ENCODE assay signal across 14 cellular contexts in genomic region chr2:29066271-29066860, GRCh38. TPM values are rescaled to one million over a fixed set of nuclear protein-coding genes. Genes with fewer than 3 reads are reported as not detected.
DNase-seq lines count a peak whose midpoint lies in the region; ATAC-seq and TF ChIP-seq lines count a peak whose summit lies in the region.
"Had no signal": no experiment of that assay in that cellular context is flagged by ENCODE, and none has a peak within 500 bp of the region (broad histone marks: within the 10 kb centered on the region; RNA-seq: fewer than 3 reads in every experiment).

No MANE protein-coding gene starts in this region.

- H3K27ac ChIP-seq in body of pancreas: peak overlapping the region in 1 of 4 donors; percentile 35
- H3K27ac ChIP-seq: BLaER1 treated with 17β-estradiol and CSF1 and Interleukin-3, amounts not matched to agents 10 nM and 100 nM had no signal

- 67 to 79% methylated on average over 6 to 8 of the region's 8 CpGs for WGBS in body of pancreas, 2 donors

- H3K36me3 ChIP-seq in body of pancreas (replicated peaks in 1 of 2; ENCODE audit: insufficient read depth in 1 of 2, low read depth in 2 of 2): no peaks in the 10 kb centered on the region
- H3K36me3 ChIP-seq: adrenal gland; BLaER1 treated with 17β-estradiol and CSF1 and Interleukin-3, amounts not matched to agents 10 nM and 100 nM had no signal

- TF ChIP-seq CTCF in body of pancreas (IDR thresholded peaks at IDR 0.05) (no peak), fibroblast of villous mesenchyme (IDR thresholded peaks at IDR 0.05; ENCODE audit: insufficient read depth, low read depth, low read length) (no peak)

- intact Hi-C loops in body of pancreas (cut with DNase I): no loop called here
- intact Hi-C loops in sciatic nerve (cut with DNase I): loop anchor here (10.0 kb wide), 1 partner anchor 48 kb away; the partner anchor contains the start of gene CLIP4

- peak; percentile 15 for DNase-seq in EL
- DNase-seq in body of pancreas: peak in 3 of 4 donors; percentile 33 to 50 (median 41)
- DNase-seq in fibroblast of villous mesenchyme (ENCODE audit: low read depth): peak; percentile 77
- no peak for DNase-seq in sciatic nerve (ENCODE audit: low spot score)
- DNase-seq in DMS79 treated with DMSO at 0.1 percent for 48 hours (lab: John Stamatoyannopoulos, UW): no peak
- DNase-seq in activated naive CD4-positive, alpha-beta T cell (lab: John Stamatoyannopoulos, UW): no peak
- DNase-seq in stimulated activated CD4-positive, alpha-beta T cell treated with anti-CD3 and anti-CD28 coated beads, Interleukin-15, amount 100 ng/mL, for 24 hours: no peak
- no peak for DNase-seq in NCI-H2081 (lab: John Stamatoyannopoulos, UW)
- DNase-seq: GDM1, NCI-H2171, small intestine had no signal

- peaks cover 26% of the 10 kb centered on the region for H3K4me1 ChIP-seq in body of pancreas
- H3K4me1 ChIP-seq: adrenal gland had no signal

- H3K4me3 ChIP-seq in body of pancreas: no peak overlapping the region
- no peak overlapping the region for H3K4me3 ChIP-seq in fibroblast of villous mesenchyme (ENCODE audit: low read depth, low read length)
- H3K4me3 ChIP-seq: adrenal gland; BLaER1 treated with 17β-estradiol and CSF1 and Interleukin-3, amounts not matched to agents 10 nM and 100 nM had no signal

- TF ChIP-seq POLR2A in body of pancreas (IDR thresholded peaks at IDR 0.05): no peak

- no peaks in the 10 kb centered on the region for H3K9me3 ChIP-seq in body of pancreas
- H3K9me3 ChIP-seq: adrenal gland; BLaER1 treated with 17β-estradiol and CSF1 and Interleukin-3, amounts not matched to agents 10 nM and 100 nM had no signal

- ATAC-seq in body of pancreas: no peak
- peak; percentile 65 for ATAC-seq in sciatic nerve

- no peaks in the 10 kb centered on the region for H3K27me3 ChIP-seq in body of pancreas
- H3K27me3 ChIP-seq: adrenal gland; BLaER1 treated with 17β-estradiol and CSF1 and Interleukin-3, amounts not matched to agents 10 nM and 100 nM had no signal

RNA-seq across cellular contexts. Expression of gene PCARE, which starts 8.0 kb away (rescaled TPM):
- total RNA-seq in body of pancreas (not detected), fibroblast of villous mesenchyme (not detected in 2 replicates), sciatic nerve (0.53 TPM)
- total RNA-seq: LHCN-M2 had no signal

RNA-seq across cellular contexts. Expression of gene CLIP4, which starts 48.8 kb away (rescaled TPM):
- total RNA-seq in body of pancreas (10 to 100 TPM; 17.5 to 19.7 TPM), fibroblast of villous mesenchyme (61.5 and 107 TPM in 2 replicates), sciatic nerve (85.6 TPM)

Comparison
In these comparisons a context has a peak if more than half of its experiments do, and no peak if none do; other contexts are left out.
1. DNase-seq: peak in EL (single experiment), body of pancreas (3 of 4) and fibroblast of villous mesenchyme (single experiment); none in sciatic nerve (single experiment), DMS79 treated with DMSO at 0.1 percent for 48 hours (single experiment), activated naive CD4-positive, alpha-beta T cell (0 of 4), stimulated activated CD4-positive, alpha-beta T cell treated with anti-CD3 and anti-CD28 coated beads, Interleukin-15, amount 100 ng/mL, for 24 hours (single experiment) and NCI-H2081 (0 of 2).